10 cellular contexts compared by ENCODE assay signal in genomic region chr16:50781043-50781442, GRCh38. TPM values are rescaled to one million over a fixed set of nuclear protein-coding genes. Genes with fewer than 3 reads are reported as not detected.
A peak's percentile ranks its signal among the peaks of the same experiment; 100 is the strongest.
DNase-seq lines count a peak whose midpoint lies in the region; ATAC-seq and TF ChIP-seq lines count a peak whose summit lies in the region.
"Had no signal": no experiment of that assay in that cellular context is flagged by ENCODE, and none has a peak within 500 bp of the region (broad histone marks: within the 10 kb centered on the region; RNA-seq: fewer than 3 reads in every experiment).

No MANE protein-coding gene starts in this region.

- no peak overlapping the region for H2AFZ ChIP-seq in OCI-LY7 (ENCODE audit: low read length)

- peak; percentile 43 for TF ChIP-seq CTCF in OCI-LY7 (conservative IDR thresholded peaks at IDR 0.05; ENCODE audit: low read length)
- TF ChIP-seq CTCF in choroid plexus epithelial cell (conservative IDR thresholded peaks at IDR 0.05; ENCODE audit: low read depth, low read length): peak; percentile 33
- peak; percentile 23 for TF ChIP-seq CTCF in neural crest cell (conservative IDR thresholded peaks at IDR 0.05)
- TF ChIP-seq CTCF in foreskin fibroblast (IDR thresholded peaks at IDR 0.05; ENCODE audit: low read depth, low read length): no peak

- BruUV-seq in OCI-LY7 (replicated peaks; lab: Mats Ljungman, UMichigan): no TSS peak

- H3K27me3 Mint-ChIP-seq in activated T-cell treated with anti-CD3 and anti-CD28 coated beads, Interleukin-2, amount 50 U/mL, for 72 hours (ENCODE audit: low read depth): no peaks in the 10 kb centered on the region
- no peaks in the 10 kb centered on the region for H3K27me3 Mint-ChIP-seq in neural crest cell (ENCODE audit: low read depth)

- CTCF ChIA-PET in OCI-LY7 (lab: Charles Lee; ENCODE audit: unreplicated experiment): no interaction called here

- no peak for DNase-seq in activated T-cell treated with anti-CD3 and anti-CD28 coated beads, Interleukin-2, amount 50 U/mL, for 72 hours
- no peak for DNase-seq in activated T-cell treated with anti-CD3 and anti-CD28 coated beads for 4 hours
- no peak for DNase-seq in OCI-LY7 (ENCODE audit: low spot score)
- DNase-seq in choroid plexus epithelial cell (ENCODE audit: low read depth): peak; percentile 26
- no peak for DNase-seq in neural crest cell (ENCODE audit: low read depth, low spot score)
- no peak for DNase-seq in foreskin fibroblast
- no peak for DNase-seq in NOMO-1 treated with DMSO at 0.1 percent for 48 hours (lab: John Stamatoyannopoulos, UW; ENCODE audit: unreplicated experiment)
- no peak for DNase-seq in GM03348 (ENCODE audit: low spot score)
- DNase-seq: NK-92 treated with Interleukin-12 subunit alpha and Interleukin-12 subunit beta, amount 100 ng/mL, for 24 hours; upper lobe of left lung had no signal

- no peaks in the 10 kb centered on the region for H3K9me3 ChIP-seq in OCI-LY7 (ENCODE audit: low read length)
- H3K9me3 ChIP-seq: upper lobe of left lung had no signal

- H3K4me1 ChIP-seq in OCI-LY7 (ENCODE audit: insufficient read depth, low read length, poor library complexity, severe bottlenecking): no peaks in the 10 kb centered on the region

- no peak overlapping the region for H3K4me2 ChIP-seq in OCI-LY7 (ENCODE audit: low read length)

- H3K79me2 ChIP-seq in OCI-LY7 (ENCODE audit: insufficient read depth, low read depth, low read length): no peaks in the 10 kb centered on the region

- H3K27ac Mint-ChIP-seq in activated T-cell treated with anti-CD3 and anti-CD28 coated beads, Interleukin-2, amount 50 U/mL, for 72 hours: peak overlapping the region; percentile 87
- H3K27ac Mint-ChIP-seq in neural crest cell (ENCODE audit: unreplicated experiment): no peak overlapping the region

- peak overlapping the region in 1 of 2 donors; percentile 37 for H3K4me3 Mint-ChIP-seq in activated T-cell treated with anti-CD3 and anti-CD28 coated beads, Interleukin-2, amount 50 U/mL, for 72 hours
- no peak overlapping the region for H3K4me3 Mint-ChIP-seq in neural crest cell

- H3K27ac ChIP-seq in OCI-LY7 (ENCODE audit: low read depth, low read length, poor library complexity, severe bottlenecking): no peak overlapping the region
- H3K27ac ChIP-seq: upper lobe of left lung had no signal

- H3K4me3 ChIP-seq in OCI-LY7 (ENCODE audit: low read depth, low read length, poor library complexity, severe bottlenecking) (no peak overlapping the region), choroid plexus epithelial cell (ENCODE audit: low read depth, low read length) (no peak overlapping the region), foreskin fibroblast (ENCODE audit: low read depth in 1 of 2, low read length in 2 of 2) (no peak overlapping the region)
- H3K4me3 ChIP-seq: upper lobe of left lung had no signal

- peak; percentile 31 to 42 for ATAC-seq in activated T-cell treated with anti-CD3 and anti-CD28 coated beads, Interleukin-2, amount 50 U/mL, for 72 hours (replicated peaks in 1 of 2)

- intact Hi-C loops in OCI-LY7 (cut with micrococcal nuclease; ENCODE audit: unreplicated experiment): no loop called here

- POLR2A ChIA-PET in OCI-LY7 (lab: Charles Lee): no interaction called here

- no peaks in the 10 kb centered on the region for H3K36me3 ChIP-seq in OCI-LY7 (ENCODE audit: insufficient read depth, low read length)

- no peaks in the 10 kb centered on the region for H3K9me3 Mint-ChIP-seq in activated T-cell treated with anti-CD3 and anti-CD28 coated beads, Interleukin-2, amount 50 U/mL, for 72 hours
- no peaks in the 10 kb centered on the region for H3K9me3 Mint-ChIP-seq in neural crest cell

- H3K36me3 Mint-ChIP-seq in activated T-cell treated with anti-CD3 and anti-CD28 coated beads, Interleukin-2, amount 50 U/mL, for 72 hours (ENCODE audit: insufficient read depth in 2 of 2): peaks cover 17 to 63% of the 10 kb centered on the region in 2 donors
- H3K36me3 Mint-ChIP-seq in neural crest cell (ENCODE audit: low read depth): peaks cover 6% of the 10 kb centered on the region

- no peaks in the 10 kb centered on the region for H4K20me1 ChIP-seq in OCI-LY7 (ENCODE audit: insufficient read depth, low read length)

- no peaks in the 10 kb centered on the region for H3K9me2 ChIP-seq in OCI-LY7 (ENCODE audit: insufficient read depth, low read length)

- peaks cover 51% of the 10 kb centered on the region for H3K4me1 Mint-ChIP-seq in activated T-cell treated with anti-CD3 and anti-CD28 coated beads, Interleukin-2, amount 50 U/mL, for 72 hours (ENCODE audit: low read depth)
- peaks cover 4% of the 10 kb centered on the region for H3K4me1 Mint-ChIP-seq in neural crest cell

RNA-seq across cellular contexts. Expression of gene CYLD, which starts 39.2 kb away (rescaled TPM):
- 100 to 1,000 TPM; 194 to 222 TPM for total RNA-seq in activated T-cell treated with anti-CD3 and anti-CD28 coated beads, Interleukin-2, amount 50 U/mL, for 72 hours
- 7.4 and 14.0 TPM in 2 replicates for total RNA-seq in OCI-LY7 (2014; rRNA removed; shearing (Covaris generic))
- total RNA-seq in OCI-LY7 (2022): 14.9 and 21.1 TPM in 2 replicates
- total RNA-seq in neural crest cell: 10.1 and 11.9 TPM in 2 replicates

Comparison
In these comparisons a context has a peak if more than half of its experiments do, and no peak if none do; other contexts are left out.
1. RNA of gene CYLD, which starts 39.2 kb away (total RNA-seq): 194 to 222 TPM in activated T-cell treated with anti-CD3 and anti-CD28 coated beads, Interleukin-2, amount 50 U/mL, for 72 hours; 7.4 to 21.1 TPM in OCI-LY7 and 10.1 to 11.9 TPM in neural crest cell; every median in the first group is over 4 times any median in the second.